ENCODE assay signal across 14 cellular contexts in genomic region chr11:32571039-32571438, GRCh38.
"Had no signal": no experiment of that assay in that cellular context is flagged by ENCODE, and none has a peak within 500 bp of the region (broad histone marks: within the 10 kb centered on the region; RNA-seq: fewer than 3 reads in every experiment).

No MANE protein-coding gene starts in this region.

- H3K27ac Mint-ChIP-seq: activated T-helper 2 cell treated with anti-CD3 and anti-CD28 coated beads, Interferon-gamma antibody, Interleukin-2, Interleukin-4, amounts not matched to agents 10 μg/mL and 5 μg/mL and 100 μg/mL, durations not matched to agents 14 hours and 24 hours and 36 hours; immature natural killer cell; stimulated activated naive CD8-positive, alpha-beta T cell treated with anti-CD3 and anti-CD28 coated beads, Interleukin-15, amount 100 ng/mL, for 72 hours had no signal

- ATAC-seq: activated CD4-positive, CD25-positive, alpha-beta regulatory T cell treated with anti-CD3 and anti-CD28 coated beads, Interleukin-2, amount 50 U/mL, for 24 hours; esophagus mucosa; psoas muscle; sciatic nerve; stimulated activated naive CD8-positive, alpha-beta T cell treated with anti-CD3 and anti-CD28 coated beads, Interleukin-15, amount 100 ng/mL, for 72 hours had no signal

- H3K4me3 Mint-ChIP-seq: immature natural killer cell; stimulated activated naive CD8-positive, alpha-beta T cell treated with anti-CD3 and anti-CD28 coated beads, Interleukin-15, amount 100 ng/mL, for 72 hours had no signal

- H3K27ac ChIP-seq: cardiac muscle cell, dorsolateral prefrontal cortex, psoas muscle, upper lobe of left lung had no signal

- H3K27me3 ChIP-seq: cardiac muscle cell, upper lobe of left lung had no signal

- H3K4me3 ChIP-seq: cardiac muscle cell, dorsolateral prefrontal cortex, psoas muscle, upper lobe of left lung had no signal

- H3K4me1 ChIP-seq: psoas muscle, upper lobe of left lung had no signal

- H3K36me3 ChIP-seq: cardiac muscle cell, upper lobe of left lung had no signal

- H3K9me3 ChIP-seq: psoas muscle, upper lobe of left lung had no signal

- DNase-seq: activated naive CD4-positive, alpha-beta T cell treated with anti-CD3 and anti-CD28 coated beads, Interleukin-2, amount 50 U/mL, for 16 hours; activated T-cell treated with anti-CD3 and anti-CD28 coated beads for 4 hours; dorsolateral prefrontal cortex; immature natural killer cell; psoas muscle; stimulated activated CD4-positive, alpha-beta T cell treated with anti-CD3 and anti-CD28 coated beads, Interleukin-1b, Interleukin-23, amount 100 ng/mL, for 48 hours; stimulated activated naive CD8-positive, alpha-beta T cell treated with anti-CD3 and anti-CD28 coated beads, Interleukin-15, amount 100 ng/mL, for 72 hours; T-helper 9 cell; upper lobe of left lung had no signal
